Comparison of ENCODE assay signal across 11 cellular contexts in the genomic region with DNA sequence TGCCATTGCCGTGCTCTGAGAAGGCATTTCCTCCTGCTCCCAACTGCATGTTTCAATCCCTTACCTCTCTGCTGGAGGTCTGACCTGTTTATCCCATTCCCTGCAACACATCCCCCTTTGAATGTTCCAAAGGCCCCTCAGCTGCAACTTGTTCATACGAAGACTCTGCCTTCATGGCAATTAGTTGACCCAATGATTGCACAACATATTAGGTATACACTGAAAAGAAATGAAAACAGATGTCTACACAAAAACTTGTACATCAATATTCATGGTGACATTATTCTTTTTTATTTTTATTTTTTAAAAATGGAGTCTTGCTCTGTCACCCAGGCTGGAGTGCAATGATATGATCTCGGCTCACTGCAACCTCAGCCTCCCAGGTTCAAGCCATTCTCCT.
"Had no signal": no experiment of that assay in that cellular context is flagged by ENCODE, and none has a peak within 500 bp of the region (broad histone marks: within the 10 kb centered on the region; RNA-seq: fewer than 3 reads in every experiment).

No MANE protein-coding gene starts in this region.

- H3K36me3 ChIP-seq: HAP-1 had no signal

- DNase-seq: GM23248, GOT3, H7, H9, HCEC 1CT, HFFc6 had no signal

- H3K9ac ChIP-seq: GM23248 had no signal

- H3K27ac Mint-ChIP-seq: GM23338, H9, HFFc6 had no signal

- H3K4me2 ChIP-seq: GM23338 had no signal

- H3K4me3 Mint-ChIP-seq: GM23338, H9, HFFc6 had no signal

- H3K4me3 ChIP-seq: GM23248, GM23338, HAP-1 had no signal

- H3K4me1 ChIP-seq: HAP-1 had no signal

- H3K27ac ChIP-seq: GM23248 had no signal

- ATAC-seq: GM23338, HCT116 had no signal

- H2AFZ ChIP-seq: GM23248, GM23338 had no signal

- FAIRE-seq: H1, H54 had no signal
